Comparison of ENCODE assay signal across 8 cellular contexts in genomic region chr11:45146072-45147016, GRCh38. TPM values are rescaled to one million over a fixed set of nuclear protein-coding genes. Genes with fewer than 3 reads are reported as not detected.
DNase-seq lines count a peak whose midpoint lies in the region; ATAC-seq, FAIRE-seq and TF ChIP-seq lines count a peak whose summit lies in the region.

Gene PRDM11 (plus strand): TSS chr11:45146639. CDS start chr11:45181767, 35,128 bp downstream.

- H3K4me1 ChIP-seq in SJSA1 (replicated peaks) (peaks cover 17% of the 10 kb centered on the region), prostate gland (replicated peaks) (no peaks in the 10 kb centered on the region)

- FAIRE-seq in D721Med (lab: Jason Lieb, UNC) = no peak

- H3K4me3 ChIP-seq in SJSA1 (peak within 1 kb of the TSS; percentile 69), prostate gland (peak within 1 kb of the TSS; percentile 61 to 70)

- H3K9me3 ChIP-seq in SJSA1 (replicated peaks) (no peaks in the 10 kb centered on the region; the same call in 1 of the 2 replicates), prostate gland (no peaks in the 10 kb centered on the region)

- H3K27ac ChIP-seq in SJSA1 (peak within 1 kb of the TSS; percentile 98), prostate gland (peak within 1 kb of the TSS; percentile 94 to 97)

- H3K27me3 ChIP-seq in SJSA1 (replicated peaks) (no peaks in the 10 kb centered on the region; the same call in none of the 2 replicates), prostate gland (replicated peaks; ENCODE audit: insufficient read depth) (no peaks in the 10 kb centered on the region)

- DNase-seq in D721Med (ENCODE audit: insufficient read length, low spot score) = peak; percentile 35
- DNase-seq in SJSA1 (ENCODE audit: low read depth in 1 of 2, low spot score in 2 of 2) = peak; percentile 70 to 92
- DNase-seq in amniotic stem cell (lab: John Stamatoyannopoulos, UW) = peak; percentile 33
- DNase-seq in left ventricle myocardium superior = peak; percentile 84
- DNase-seq in prostate gland (ENCODE audit: low spot score) = peak; percentile 47
- DNase-seq in effector CD8-positive, alpha-beta T cell (lab: John Stamatoyannopoulos, UW) = no peak

- TF ChIP-seq POLR2A in prostate gland (IDR thresholded peaks at IDR 0.05) = no peak

- H3K36me3 ChIP-seq in SJSA1 = peaks cover 3% of the 10 kb centered on the region; the same call in 1 of the 2 replicates
- no peaks in the 10 kb centered on the region for H3K36me3 ChIP-seq in prostate gland

- intact Hi-C loops in left ventricle myocardium superior (cut with micrococcal nuclease) (no loop called here), prostate gland (cut with DNase I) (loop anchor here (2.0 kb wide), 2 partner anchors 34 to 64 kb away; no protein-coding TSS in a partner anchor)

- TF ChIP-seq CTCF in D721Med (IDR thresholded peaks at IDR 0.05; ENCODE audit: insufficient read depth, missing control alignments) (no peak), prostate gland (IDR thresholded peaks at IDR 0.05) (no peak)

- ATAC-seq in GM19455 (IDR thresholded peaks at IDR 0.05; ENCODE audit: unreplicated experiment) (peak; percentile 41), HG03565 (IDR thresholded peaks at IDR 0.05; ENCODE audit: unreplicated experiment) (peak; percentile 13), left ventricle myocardium superior (peak; percentile 6)

- 0% methylated on average over 63 of the region's 93 CpGs for WGBS in prostate gland

RNA-seq across cellular contexts. Expression of gene PRDM11, which starts in this region (rescaled TPM):
- 3.4 and 6.7 TPM in 2 replicates for total RNA-seq in SJSA1 (2014; rRNA removed; shearing (Covaris generic))
- 16.9 TPM for total RNA-seq in left ventricle myocardium superior
- total RNA-seq in prostate gland = 10 to 100 TPM; 13.1 to 15.3 TPM
